In genomic region chr12:120228291-120229070, GRCh38 we compare ENCODE assay signal across 1 cellular context.
TF ChIP-seq lines count a peak whose summit lies in the region.

No MANE protein-coding gene starts in this region.

TF ChIP-seq in HepG2, 621 proteins besides CTCF, POLR2A, EP300 and RAD21 (continued from another document):
- TF ChIP-seq KDM5A (IDR thresholded peaks at IDR 0.05; ENCODE audit: borderline replicate concordance, low read length), result peak; percentile 31; the same call in 1 of the 2 replicates
- peak; percentile 74; the same call in 1 of the 2 replicates for TF ChIP-seq RFXAP (CRISPR knock-in tag; IDR thresholded peaks at IDR 0.05; ENCODE audit: borderline replicate concordance)
- no peak for TF ChIP-seq ZNF503 (CRISPR knock-in tag; IDR thresholded peaks at IDR 0.05)
- peak; percentile 84 for TF ChIP-seq FOXO1 (CRISPR knock-in tag; IDR thresholded peaks at IDR 0.05)
- 0 out of 2 replicates have a peak, but pooled peaks have one; percentile 22 for TF ChIP-seq TP53 (CRISPR knock-in tag; conservative IDR thresholded peaks at IDR 0.05)
- peak; percentile 94 for TF ChIP-seq ZFX (CRISPR knock-in tag; IDR thresholded peaks at IDR 0.05; ENCODE audit: low read depth)
- no peak for TF ChIP-seq ONECUT2 (CRISPR knock-in tag; IDR thresholded peaks at IDR 0.05)
- no peak for TF ChIP-seq FOXP1 (IDR thresholded peaks at IDR 0.05)
- TF ChIP-seq FOXP1 (CRISPR knock-in tag; IDR thresholded peaks at IDR 0.05), result peak; percentile 47; the same call in 1 of the 2 replicates
- no peak for TF ChIP-seq BORCS8-MEF2B (CRISPR knock-in tag; IDR thresholded peaks at IDR 0.05)
- 0 out of 2 replicates have a peak, but pooled peaks have one; percentile 31 for TF ChIP-seq ZFP1 (CRISPR knock-in tag; IDR thresholded peaks at IDR 0.05)
- TF ChIP-seq U2AF2 (IDR thresholded peaks at IDR 0.05; ENCODE audit: low read depth, low read length), result no peak
- TF ChIP-seq GLI4 (CRISPR knock-in tag; IDR thresholded peaks at IDR 0.05; ENCODE audit: borderline replicate concordance), result peak; percentile 98; the same call in 1 of the 2 replicates
- TF ChIP-seq TFDP1 (CRISPR knock-in tag; IDR thresholded peaks at IDR 0.05; ENCODE audit: borderline replicate concordance), result peak; percentile 57; the same call in 1 of the 2 replicates
- peak; percentile 52; the same call in 1 of the 2 replicates for TF ChIP-seq KDM6A (CRISPR knock-in tag; IDR thresholded peaks at IDR 0.05; ENCODE audit: low read depth)
- TF ChIP-seq ZC3H13 (CRISPR knock-in tag; IDR thresholded peaks at IDR 0.05), result peak; percentile 86; the same call in 1 of the 2 replicates
- no peak; the same call in 1 of the 2 replicates for TF ChIP-seq ZBTB4 (CRISPR knock-in tag; IDR thresholded peaks at IDR 0.05; ENCODE audit: borderline replicate concordance)
- no peak for TF ChIP-seq IRF1 (CRISPR knock-in tag; IDR thresholded peaks at IDR 0.05; ENCODE audit: low read depth)
- peak; percentile 45 for TF ChIP-seq MXD1 (CRISPR knock-in tag; IDR thresholded peaks at IDR 0.05)
